In genomic region chr19:49441960-49442350, GRCh38 we compare ENCODE assay signal across 10 cellular contexts. TPM values are rescaled to one million over a fixed set of nuclear protein-coding genes. Genes with fewer than 3 reads are reported as not detected.
DNase-seq lines count a peak whose midpoint lies in the region; ATAC-seq and TF ChIP-seq lines count a peak whose summit lies in the region.
"Had no signal": no experiment of that assay in that cellular context is flagged by ENCODE, and none has a peak within 500 bp of the region (broad histone marks: within the 10 kb centered on the region; RNA-seq: fewer than 3 reads in every experiment).

No MANE protein-coding gene starts in this region.

- peaks cover 54% of the 10 kb centered on the region for H3K27me3 ChIP-seq in CD4-positive, alpha-beta T cell (ENCODE audit: control insufficient read depth, insufficient read depth, low read length)
- H3K27me3 ChIP-seq in HUES6 (ENCODE audit: control insufficient read depth, insufficient read depth, low read length) (peaks cover 54% of the 10 kb centered on the region), mammary epithelial cell (ENCODE audit: insufficient read depth, low read length) (peaks cover 11% of the 10 kb centered on the region), neural cell (ENCODE audit: insufficient read depth, low read depth, low read length) (peaks cover 63% of the 10 kb centered on the region)

- H3K4me3 ChIP-seq in HUES6 (ENCODE audit: low read depth, low read length) = peak overlapping the region; percentile 56
- no peak overlapping the region for H3K4me3 ChIP-seq in mammary epithelial cell (replicated peaks in 1 of 3; ENCODE audit: insufficient read depth in 1 of 3, low read depth in 2 of 3, low read length in 3 of 3)
- peak overlapping the region; percentile 77 for H3K4me3 ChIP-seq in neural cell (ENCODE audit: low read length)

- H3K36me3 Mint-ChIP-seq in CD4-positive, alpha-beta T cell (ENCODE audit: low read depth) = peaks cover 20% of the 10 kb centered on the region

- no peaks in the 10 kb centered on the region for H3K9me2 ChIP-seq in neural cell (ENCODE audit: insufficient read depth, low read length)

- H4K20me1 ChIP-seq in mammary epithelial cell (ENCODE audit: insufficient read depth, low read length) (no peaks in the 10 kb centered on the region), neural cell (ENCODE audit: insufficient read depth) (no peaks in the 10 kb centered on the region)

- no TSS peak for BruUV-seq in mammary epithelial cell (replicated peaks; lab: Mats Ljungman, UMichigan)

- H3K27me3 Mint-ChIP-seq in CD4-positive, alpha-beta T cell = peaks cover 63% of the 10 kb centered on the region

- in situ Hi-C loops in mammary epithelial cell (cut with MboI; ENCODE audit: low sequenced_read_pairs in 2 of 2) = loop anchor here (5.0 to 25.0 kb wide), 3 partner anchors 47 to 180 kb away; no protein-coding TSS in a partner anchor

- no peak for TF ChIP-seq CTCF in CD4-positive, alpha-beta T cell (IDR thresholded peaks at IDR 0.05)
- no peak for TF ChIP-seq CTCF in mammary epithelial cell (conservative IDR thresholded peaks at IDR 0.05 in 1 of 2, IDR thresholded peaks at IDR 0.05 in 1 of 2; ENCODE audit: extremely low read depth in 1 of 2, insufficient read depth in 1 of 2, low read depth in 1 of 2, low read length in 2 of 2)
- no peak for TF ChIP-seq CTCF in neural cell (IDR thresholded peaks at IDR 0.05; ENCODE audit: poor library complexity, severe bottlenecking)
- TF ChIP-seq CTCF in omental fat pad (IDR thresholded peaks at IDR 0.05) = no peak

- H3K79me2 ChIP-seq in mammary epithelial cell (ENCODE audit: insufficient read depth, low read length) (no peaks in the 10 kb centered on the region), neural cell (replicated peaks; ENCODE audit: insufficient read depth, low read length) (no peaks in the 10 kb centered on the region)

- H3F3A ChIP-seq in neural cell (ENCODE audit: insufficient read depth, low read length, poor library complexity, severe bottlenecking) = no peaks in the 10 kb centered on the region

- intact Hi-C loops in CD4-positive, alpha-beta T cell (cut with DNase I, micrococcal nuclease) = loop anchor here in 1 of 2 experiments (5.0 to 10.0 kb wide), 2 partner anchors 110 to 447 kb away; partner anchors contain the start of genes GYS1 and RUVBL2
- intact Hi-C loops in mammary epithelial cell (cut with micrococcal nuclease) = loop anchor here (2.0 kb wide), 1 partner anchor 21 kb away; no protein-coding TSS in a partner anchor

- WGBS in mammary epithelial cell (ENCODE audit: low coverage, missing lambda C conversion rate) = 6% methylated on average over 9 of the region's 14 CpGs

- no peak overlapping the region for H3K27ac ChIP-seq in CD4-positive, alpha-beta T cell (ENCODE audit: low read depth, low read length)
- H3K27ac ChIP-seq in HUES6 (ENCODE audit: low read depth, low read length) = no peak overlapping the region
- no peak overlapping the region for H3K27ac ChIP-seq in mammary epithelial cell (ENCODE audit: insufficient read depth, low read depth, low read length)
- no peak overlapping the region for H3K27ac ChIP-seq in neural cell (ENCODE audit: low read length)

- H3K4me1 ChIP-seq in HUES6 (ENCODE audit: control insufficient read depth, insufficient read depth, low read length) (peaks cover 13% of the 10 kb centered on the region), mammary epithelial cell (ENCODE audit: insufficient read depth, low read length) (no peaks in the 10 kb centered on the region)

- no peak for ATAC-seq in CD4-positive, alpha-beta T cell (ENCODE audit: poor library complexity)
- ATAC-seq in omental fat pad (ENCODE audit: low FRiP score) = no peak
- ATAC-seq in GM19023 (IDR thresholded peaks at IDR 0.05; ENCODE audit: unreplicated experiment) = no peak

- H3K4me2 ChIP-seq in mammary epithelial cell (ENCODE audit: insufficient read depth, low read depth, low read length) (peak overlapping the region; percentile 98), neural cell (ENCODE audit: low read length) (no peak overlapping the region)

- no peak for DNase-seq in CD4-positive, alpha-beta T cell
- no peak for DNase-seq in mammary epithelial cell
- DNase-seq in DMS53 (lab: John Stamatoyannopoulos, UW) = no peak
- no peak for DNase-seq in GOT3 (lab: John Stamatoyannopoulos, UW)
- DNase-seq in omental fat pad (ENCODE audit: low spot score) = no peak
- DNase-seq: NCI-H1436 treated with DMSO at 0.1 percent for 48 hours had no signal

- H3K9ac ChIP-seq in HUES6 (ENCODE audit: low read length) (no peak overlapping the region), mammary epithelial cell (ENCODE audit: insufficient read depth, low read length) (no peak overlapping the region), neural cell (ENCODE audit: low read length) (no peak overlapping the region)

- H3K4me1 Mint-ChIP-seq in CD4-positive, alpha-beta T cell (ENCODE audit: low read depth) = peaks cover 36% of the 10 kb centered on the region

- dilution Hi-C loops in mammary epithelial cell (cut with HindIII; ENCODE audit: low sequenced_read_pairs) = no loop called here

- H3K4me3 Mint-ChIP-seq in CD4-positive, alpha-beta T cell = peak overlapping the region; percentile 85

- H3K36me3 ChIP-seq in HUES6 (ENCODE audit: control insufficient read depth, insufficient read depth, low read length) (peaks cover 6% of the 10 kb centered on the region), mammary epithelial cell (ENCODE audit: insufficient read depth, low read length) (no peaks in the 10 kb centered on the region), neural cell (ENCODE audit: insufficient read depth, low read length) (no peaks in the 10 kb centered on the region)

- H2AFZ ChIP-seq in mammary epithelial cell (ENCODE audit: low read depth, low read length) (peak overlapping the region; percentile 83), neural cell (ENCODE audit: low read depth, low read length) (no peak overlapping the region)

- no peak for TF ChIP-seq EP300 in neural cell (conservative IDR thresholded peaks at IDR 0.05; ENCODE audit: poor library complexity, severe bottlenecking)

- no peak overlapping the region for H3K27ac Mint-ChIP-seq in CD4-positive, alpha-beta T cell

- POLR2A ChIA-PET in CD4-positive, alpha-beta T cell (lab: Charles Lee) = interaction anchor here (1.1 to 1.9 kb wide), 4 partner anchors 11 to 50 kb away, joined by 4 to 6 read pairs (median 4); partner anchors contain the start of gene ALDH16A1

- CTCF ChIA-PET in CD4-positive, alpha-beta T cell (lab: Charles Lee) = interaction anchor here (0.9 to 2.9 kb wide), 4 partner anchors 10 to 51 kb away, joined by 3 to 15 read pairs (median 4); no protein-coding TSS in a partner anchor
- CTCF ChIA-PET in mammary epithelial cell (lab: Charles Lee; ENCODE audit: low non-redundant PET) = no interaction called here

- TF ChIP-seq RAD21 in neural cell (conservative IDR thresholded peaks at IDR 0.05) = no peak

- H3K9me3 ChIP-seq in CD4-positive, alpha-beta T cell (ENCODE audit: control insufficient read depth, low read length) = no peaks in the 10 kb centered on the region
- H3K9me3 ChIP-seq in HUES6 (ENCODE audit: control insufficient read depth, insufficient read depth, low read depth, low read length) (no peaks in the 10 kb centered on the region), mammary epithelial cell (replicated peaks; ENCODE audit: insufficient read depth, low read length) (no peaks in the 10 kb centered on the region), neural cell (ENCODE audit: low read length) (no peaks in the 10 kb centered on the region)

- H3K9me3 Mint-ChIP-seq in CD4-positive, alpha-beta T cell = no peaks in the 10 kb centered on the region

TF ChIP-seq in neural cell, 6 proteins besides CTCF, POLR2A, EP300 and RAD21:
- TF ChIP-seq POLR2AphosphoS5 (IDR thresholded peaks at IDR 0.05) (no peak), SMC3 (conservative IDR thresholded peaks at IDR 0.05; ENCODE audit: poor library complexity) (no peak), EZH2 (IDR thresholded peaks at IDR 0.05; ENCODE audit: borderline replicate concordance, insufficient read depth, low read length, poor library complexity, severe bottlenecking) (peak; percentile 56)

RNA-seq across cellular contexts. Expression of gene SLC17A7, which starts 0.6 kb away (rescaled TPM):
- total RNA-seq in CD4-positive, alpha-beta T cell = not detected
- total RNA-seq in mammary epithelial cell (under 1 TPM; under 0.01 to 0.16 TPM), omental fat pad (1 to 10 TPM in 3 of 4 donors, under 1 TPM in 1; 0.48 to 6.3 (median 1.0) TPM)
- polyA plus RNA-seq in mammary epithelial cell (0.07 TPM), neural cell (0.07 TPM in 1 of 2 replicates, not detected in the other)
- polyA minus RNA-seq in mammary epithelial cell (not detected), neural cell (not detected in 2 replicates)

RNA-seq across cellular contexts. Expression of gene PIH1D1, which starts 9.7 kb away (rescaled TPM):
- 100 to 1,000 TPM; 145 to 151 TPM for total RNA-seq in CD4-positive, alpha-beta T cell
- 10 to 100 TPM; 61.2 to 62.4 TPM for total RNA-seq in mammary epithelial cell
- 73.4 TPM for polyA plus RNA-seq in mammary epithelial cell
- 140 TPM for polyA minus RNA-seq in mammary epithelial cell
- 132 and 145 TPM in 2 replicates for polyA plus RNA-seq in neural cell
- polyA minus RNA-seq in neural cell = 46.8 and 56.0 TPM in 2 replicates
- total RNA-seq in omental fat pad = 10 to 100 TPM; 52.7 to 87.4 (median 75.7) TPM

RNA-seq across cellular contexts. Expression of gene ALDH16A1, which starts 11.1 kb away (rescaled TPM):
- total RNA-seq in CD4-positive, alpha-beta T cell = 10 to 100 TPM; 25.1 to 25.8 TPM
- 10 to 100 TPM; 18.2 to 23.9 TPM for total RNA-seq in mammary epithelial cell
- polyA plus RNA-seq in mammary epithelial cell = 16.7 TPM
- polyA minus RNA-seq in mammary epithelial cell = 4.3 TPM
- 13.5 and 16.7 TPM in 2 replicates for polyA plus RNA-seq in neural cell
- 8.1 and 14.9 TPM in 2 replicates for polyA minus RNA-seq in neural cell
- 10 to 100 TPM; 20.3 to 48.1 (median 34.6) TPM for total RNA-seq in omental fat pad

RNA-seq across cellular contexts. Expression of gene GFY, which starts 16.8 kb away (rescaled TPM):
- not detected for total RNA-seq in CD4-positive, alpha-beta T cell
- total RNA-seq in mammary epithelial cell (not detected), omental fat pad (not detected)
- polyA plus RNA-seq in mammary epithelial cell (not detected), neural cell (not detected in 2 replicates)
- polyA minus RNA-seq in mammary epithelial cell (not detected), neural cell (not detected in 2 replicates)
- total RNA-seq: T-helper 2 cell treated with Interferon-gamma antibody and Interleukin-4, amounts not matched to agents 100 ng/mL and 5 ng/mL, for 36 hours had no signal

RNA-seq across cellular contexts. Expression of gene PTH2, which starts 18.7 kb away (rescaled TPM):
- total RNA-seq in CD4-positive, alpha-beta T cell = not detected
- not detected for total RNA-seq in mammary epithelial cell
- not detected for polyA plus RNA-seq in mammary epithelial cell
- polyA minus RNA-seq in mammary epithelial cell = not detected
- not detected in 2 replicates for polyA plus RNA-seq in neural cell
- polyA minus RNA-seq in neural cell = not detected in 2 replicates
- total RNA-seq in omental fat pad = not detected
- total RNA-seq: T-helper 2 cell treated with Interferon-gamma antibody and Interleukin-4, amounts not matched to agents 100 ng/mL and 5 ng/mL, for 36 hours had no signal

Comparison
In these comparisons a context has a peak if more than half of its experiments do, and no peak if none do; other contexts are left out.
1. H3K4me3 ChIP-seq: peak in HUES6 (single experiment) and neural cell (single experiment); none in mammary epithelial cell (0 of 3).